14 cellular contexts compared by ENCODE assay signal in the genomic region with DNA sequence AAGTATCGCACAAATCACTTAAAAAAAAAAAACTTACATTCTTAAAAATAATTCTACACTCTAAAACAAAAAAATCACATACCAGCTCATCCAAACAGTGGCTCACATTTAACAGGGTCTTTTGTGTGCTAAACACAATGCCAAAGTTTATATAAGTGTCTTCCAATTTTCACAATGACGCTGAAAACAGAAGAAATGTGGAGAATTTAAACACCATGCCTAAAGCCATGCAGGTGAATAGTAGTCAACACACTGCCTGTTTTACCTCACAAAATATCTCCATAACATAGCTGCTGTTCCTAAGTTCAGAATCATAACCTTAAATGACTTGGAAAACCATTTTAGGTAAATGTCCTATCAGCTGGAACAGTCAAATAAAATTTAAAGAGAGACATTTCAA. TPM values are rescaled to one million over a fixed set of nuclear protein-coding genes. Genes with fewer than 3 reads are reported as not detected.
DNase-seq lines count a peak whose midpoint lies in the region; ATAC-seq, FAIRE-seq and TF ChIP-seq lines count a peak whose summit lies in the region.
"Had no signal": no experiment of that assay in that cellular context is flagged by ENCODE, and none has a peak within 500 bp of the region (broad histone marks: within the 10 kb centered on the region; RNA-seq: fewer than 3 reads in every experiment).

No MANE protein-coding gene starts in this region.

- no peaks in the 10 kb centered on the region for H3K79me2 ChIP-seq in HepG2 (ENCODE audit: insufficient read depth, low read length)

- intact Hi-C loops in HepG2 (cut with micrococcal nuclease; ENCODE audit: unreplicated experiment) (no loop called here), body of pancreas (cut with DNase I) (loop anchor here (5.0 kb wide), 1 partner anchor 50 kb away; no protein-coding TSS in a partner anchor), right lobe of liver (cut with DNase I) (no loop called here)

- no peak for TF ChIP-seq POLR2A in HepG2 (IDR thresholded peaks at IDR 0.05; ENCODE audit: insufficient read depth in 1 of 2, low read depth in 2 of 2, low read length in 2 of 2)
- no peak for TF ChIP-seq POLR2A in body of pancreas (IDR thresholded peaks at IDR 0.05)
- TF ChIP-seq POLR2A in right lobe of liver (IDR thresholded peaks at IDR 0.05): no peak

- no peak overlapping the region for H3K9ac ChIP-seq in liver (ENCODE audit: low read depth in 1 of 2, low read length in 2 of 2)
- no peak overlapping the region for H3K9ac ChIP-seq in HepG2 (ENCODE audit: insufficient read depth, low read depth, low read length)

- FAIRE-seq in HepG2 (lab: Jason Lieb, UNC) (no peak), urothelium cell line (lab: Jason Lieb, UNC) (no peak)
- FAIRE-seq: GM12891, HTR-8/SVneo had no signal

- H3K4me2 ChIP-seq in HepG2 (ENCODE audit: low read depth, low read length): no peak overlapping the region

- peak overlapping the region; percentile 11 to 38 for H3K27ac ChIP-seq in liver (ENCODE audit: low read depth in 1 of 2, low read length in 2 of 2)
- no peak overlapping the region for H3K27ac ChIP-seq in HepG2 (ENCODE audit: extremely low read length, insufficient read depth, low read length)
- H3K27ac ChIP-seq in body of pancreas: peak overlapping the region in 3 of 4 donors; percentile 18 to 69 (median 40)
- H3K27ac ChIP-seq in right lobe of liver: peak overlapping the region; percentile 12 to 58 (median 50)

- DNase-seq in HepG2 (ENCODE audit: low spot score) (no peak), body of pancreas (no peak), right lobe of liver (no peak), foreskin melanocyte (no peak), urothelium cell line (ENCODE audit: low spot score) (no peak)
- no peak for DNase-seq in activated CD4-positive, alpha-beta T cell treated with anti-CD3 and anti-CD28 coated beads, Interleukin-2, amount 50 U/mL, for 48 hours
- DNase-seq: CD4-positive, alpha-beta memory T cell; DMS79 had no signal

- H3K27me3 ChIP-seq in liver (ENCODE audit: control insufficient read depth in 4 of 4, insufficient read depth in 4 of 4, low read length in 3 of 4) (no peaks in the 10 kb centered on the region), HepG2 (ENCODE audit: control insufficient read depth in 1 of 2, insufficient read depth in 2 of 2, low read length in 2 of 2) (no peaks in the 10 kb centered on the region), body of pancreas (no peaks in the 10 kb centered on the region), right lobe of liver (no peaks in the 10 kb centered on the region)

- H3K4me1 ChIP-seq in liver (ENCODE audit: control insufficient read depth in 4 of 4, insufficient read depth in 4 of 4, low read length in 3 of 4) (peaks cover 14 to 52% (median 38%) of the 10 kb centered on the region in 4 donors), HepG2 (ENCODE audit: insufficient read depth, low read length) (peaks cover 20% of the 10 kb centered on the region), body of pancreas (peaks cover 94% of the 10 kb centered on the region), right lobe of liver (peaks cover 0 to 61% (median 29%) of the 10 kb centered on the region in 4 donors)

- TF ChIP-seq RAD21 in liver (IDR thresholded peaks at IDR 0.05) (no peak), HepG2 (CRISPR knock-in tag; IDR thresholded peaks at IDR 0.05) (no peak)

- CTCF ChIA-PET in HepG2 (lab: Yijun Ruan, JAX; ENCODE audit: low intra/inter-chr PET ratio, low total read pairs): no interaction called here

- POLR2A ChIA-PET in HepG2 (lab: Yijun Ruan, JAX): no interaction called here

- H3K36me3 ChIP-seq in liver (ENCODE audit: control insufficient read depth in 4 of 4, insufficient read depth in 3 of 4, low read depth in 1 of 4, low read length in 3 of 4) (peaks cover 0 to 5% (median 0%) of the 10 kb centered on the region in 4 donors), HepG2 (replicated peaks in 1 of 2; ENCODE audit: control insufficient read depth in 1 of 2, insufficient read depth in 2 of 2, low read length in 2 of 2) (no peaks in the 10 kb centered on the region), body of pancreas (replicated peaks in 1 of 2; ENCODE audit: insufficient read depth in 1 of 2, low read depth in 2 of 2) (no peaks in the 10 kb centered on the region), right lobe of liver (no peaks in the 10 kb centered on the region)

- 89% methylated on average over 2 of the region's 2 CpGs for WGBS in liver
- WGBS in HepG2 (ENCODE audit: low lambda C conversion rate): 93% methylated on average over 2 of the region's 2 CpGs
- WGBS in body of pancreas, 2 donors: 71 to 78% methylated on average over 2 of the region's 2 CpGs
- 89% methylated on average over 2 of the region's 2 CpGs for WGBS in right lobe of liver (ENCODE audit: insufficient coverage, low coverage, low lambda C conversion rate, missing lambda C conversion rate)

- in situ Hi-C loops in HepG2 (cut with HindIII; ENCODE audit: extremely low pct_ligation_motif_present, low pct_unique_long_range_greater_than_20kb): no loop called here

- TF ChIP-seq EP300 in HepG2 (IDR thresholded peaks at IDR 0.05; ENCODE audit: low read depth in 2 of 2, low read length in 2 of 2): no peak
- no peak for TF ChIP-seq EP300 in HepG2 (CRISPR knock-in tag; IDR thresholded peaks at IDR 0.05; ENCODE audit: borderline replicate concordance)

- H3K4me3 ChIP-seq in liver (ENCODE audit: low read depth in 1 of 3, low read length in 3 of 3) (no peak overlapping the region), HepG2 (replicated peaks in 1 of 3; ENCODE audit: insufficient read depth in 1 of 3, low read depth in 2 of 3, low read length in 3 of 3) (no peak overlapping the region), body of pancreas (no peak overlapping the region), right lobe of liver (no peak overlapping the region)

- no peaks in the 10 kb centered on the region for H3K9me3 ChIP-seq in liver (ENCODE audit: control insufficient read depth in 4 of 4, low read length in 3 of 4)
- no peaks in the 10 kb centered on the region for H3K9me3 ChIP-seq in HepG2 (ENCODE audit: low read length)
- H3K9me3 ChIP-seq in body of pancreas: no peaks in the 10 kb centered on the region
- H3K9me3 ChIP-seq in right lobe of liver: no peaks in the 10 kb centered on the region

- TF ChIP-seq CTCF in liver (IDR thresholded peaks at IDR 0.05; ENCODE audit: low read depth, low read length, missing input control) (no peak), HepG2 (CRISPR knock-in tag; IDR thresholded peaks at IDR 0.05) (no peak), body of pancreas (IDR thresholded peaks at IDR 0.05) (no peak), right lobe of liver (IDR thresholded peaks at IDR 0.05) (no peak)

- no peak for ATAC-seq in HepG2
- no peak for ATAC-seq in body of pancreas
- no peak for ATAC-seq in right lobe of liver
- ATAC-seq: HCT116 had no signal

- H2AFZ ChIP-seq in HepG2 (ENCODE audit: low read length): no peak overlapping the region

- no TSS peak for BruUV-seq in HepG2 (replicated peaks; lab: Mats Ljungman, UMichigan)

- H4K20me1 ChIP-seq in HepG2 (ENCODE audit: insufficient read depth, low read length): no peaks in the 10 kb centered on the region

TF ChIP-seq in liver, 16 proteins besides CTCF, POLR2A, EP300 and RAD21 (continues in another document):
- TF ChIP-seq FOXA1 (IDR thresholded peaks at IDR 0.05) (no peak), FOXA2 (IDR thresholded peaks at IDR 0.05) (no peak)

TF ChIP-seq in HepG2, 621 proteins besides CTCF, POLR2A, EP300 and RAD21 (continues in another document):
- TF ChIP-seq ZBTB7A (CRISPR knock-in tag; IDR thresholded peaks at IDR 0.05): no peak
- no peak for TF ChIP-seq HNRNPL (IDR thresholded peaks at IDR 0.05; ENCODE audit: low read depth, low read length)
- TF ChIP-seq ZNF547 (CRISPR knock-in tag; IDR thresholded peaks at IDR 0.05): no peak
- no peak for TF ChIP-seq ZIK1 (CRISPR knock-in tag; IDR thresholded peaks at IDR 0.05; ENCODE audit: borderline replicate concordance, low read depth)
- no peak for TF ChIP-seq PRPF4 (IDR thresholded peaks at IDR 0.05; ENCODE audit: low read depth, low read length, poor library complexity, severe bottlenecking)
- TF ChIP-seq ZNF841 (CRISPR knock-in tag; IDR thresholded peaks at IDR 0.05; ENCODE audit: borderline replicate concordance): no peak

RNA-seq across cellular contexts. Expression of gene GRB10, which starts 55.0 kb away (rescaled TPM):
- total RNA-seq in liver (10 to 100 TPM; 19.6 to 53.1 TPM), HepG2 (2016; rRNA removed; fragmentation: Illumina TruSeq; extraction: Trizol) (6.8 and 8.3 TPM in 2 replicates), body of pancreas (100 to 1,000 TPM; 130 to 229 TPM), right lobe of liver (10 to 100 TPM; 24.9 to 55.5 (median 40.0) TPM)
- polyA plus RNA-seq in liver (10 to 100 TPM; 10.7 to 15.4 TPM), HepG2 (2011; rRNA removed) (4.0 and 5.6 TPM in 2 replicates)
- total RNA-seq in HepG2 (2016; cell fraction: cytosol; rRNA removed; fragmentation: Illumina TruSeq; extraction: Trizol; ENCODE audit: low read depth): 5.3 and 6.7 TPM in 2 replicates
- total RNA-seq in HepG2 (2016; cell fraction: insoluble cytoplasmic fraction; rRNA removed; fragmentation: Illumina TruSeq; extraction: Trizol): 6.0 and 6.8 TPM in 2 replicates
- 5.8 and 7.2 TPM in 2 replicates for total RNA-seq in HepG2 (2016; cell fraction: membrane; rRNA removed; fragmentation: Illumina TruSeq; extraction: Trizol)
- 9.6 and 9.8 TPM in 2 replicates for total RNA-seq in HepG2 (2016; cell fraction: nucleus; rRNA removed; fragmentation: Illumina TruSeq; extraction: Trizol)
- 3.2 and 4.2 TPM in 2 replicates for polyA plus RNA-seq in HepG2 (2011; cell fraction: cytosol; rRNA removed)
- 10.8 and 14.7 TPM in 2 replicates for polyA plus RNA-seq in HepG2 (2011; cell fraction: nucleus; rRNA removed)
- 5.0 and 10.6 TPM in 2 replicates for polyA plus RNA-seq in HepG2 (2012)
- 2.0 and 2.5 TPM in 2 replicates for polyA plus RNA-seq in HepG2 (2016; cell fraction: cytosol; fragmentation: Illumina TruSeq; extraction: Trizol; ENCODE audit: low read depth)
- 5.9 and 7.3 TPM in 2 replicates for polyA plus RNA-seq in HepG2 (2016; cell fraction: insoluble cytoplasmic fraction; fragmentation: Illumina TruSeq; extraction: Trizol; ENCODE audit: low read depth)
- 3.6 and 4.4 TPM in 2 replicates for polyA plus RNA-seq in HepG2 (2016; cell fraction: membrane; fragmentation: Illumina TruSeq; extraction: Trizol; ENCODE audit: low read depth)
- polyA plus RNA-seq in HepG2 (2016; cell fraction: nucleus; fragmentation: Illumina TruSeq; extraction: Trizol; ENCODE audit: insufficient read depth, low read depth): 13.4 and 14.4 TPM in 2 replicates
- 14.7 and 40.4 TPM in 2 replicates for polyA minus RNA-seq in HepG2 (2011; rRNA and poly(A)+ RNA removed; ENCODE audit: low replicate concordance)
- polyA minus RNA-seq in HepG2 (2011; cell fraction: cytosol; rRNA and poly(A)+ RNA removed): 7.3 and 9.2 TPM in 2 replicates
- 26.9 and 31.1 TPM in 2 replicates for polyA minus RNA-seq in HepG2 (2011; cell fraction: nucleus; rRNA and poly(A)+ RNA removed)
- total RNA-seq: B cell, G401 had no signal
